In genomic region chr19:29702958-29703320, GRCh38 we compare ENCODE assay signal across 15 cellular contexts. TPM values are rescaled to one million over a fixed set of nuclear protein-coding genes. Genes with fewer than 3 reads are reported as not detected.
DNase-seq lines count a peak whose midpoint lies in the region; ATAC-seq and TF ChIP-seq lines count a peak whose summit lies in the region.
"Had no signal": no experiment of that assay in that cellular context is flagged by ENCODE, and none has a peak within 500 bp of the region (broad histone marks: within the 10 kb centered on the region; RNA-seq: fewer than 3 reads in every experiment).

No MANE protein-coding gene starts in this region.

- peaks cover 37% of the 10 kb centered on the region for H3K4me1 Mint-ChIP-seq in activated T-cell treated with anti-CD3 and anti-CD28 coated beads, Interleukin-2, amount 50 U/mL, for 24 hours (ENCODE audit: low read depth)
- peaks cover 42% of the 10 kb centered on the region for H3K4me1 Mint-ChIP-seq in activated T-cell treated with anti-CD3 and anti-CD28 coated beads, Interleukin-2, amount 50 U/mL, for 72 hours (ENCODE audit: low read depth)

- H3K4me3 ChIP-seq in gastrocnemius medialis (no peak overlapping the region), upper lobe of right lung (no peak overlapping the region), BE2C (ENCODE audit: low read depth, low read length) (no peak overlapping the region)
- H3K4me3 ChIP-seq: BLaER1, HAP-1 had no signal

- H3K9me3 ChIP-seq in gastrocnemius medialis (no peaks in the 10 kb centered on the region), upper lobe of right lung (no peaks in the 10 kb centered on the region), BE2C (no peaks in the 10 kb centered on the region)
- H3K9me3 ChIP-seq: BLaER1, Caco-2, HAP-1 had no signal

- H3K27me3 ChIP-seq in gastrocnemius medialis (no peaks in the 10 kb centered on the region), upper lobe of right lung (no peaks in the 10 kb centered on the region), BE2C (no peaks in the 10 kb centered on the region)
- H3K27me3 ChIP-seq: BLaER1 had no signal

- intact Hi-C loops in left colon (cut with DNase I, micrococcal nuclease) = no loop called here
- intact Hi-C loops in gastrocnemius medialis (cut with DNase I; ENCODE audit: low total_unique reads) = no loop called here
- intact Hi-C loops in upper lobe of right lung (cut with DNase I) = no loop called here

- no peak overlapping the region for H3K4me3 Mint-ChIP-seq in activated T-cell treated with anti-CD3 and anti-CD28 coated beads, Interleukin-2, amount 50 U/mL, for 24 hours
- H3K4me3 Mint-ChIP-seq in activated T-cell treated with anti-CD3 and anti-CD28 coated beads, Interleukin-2, amount 50 U/mL, for 72 hours = no peak overlapping the region
- H3K4me3 Mint-ChIP-seq: CD8-positive, alpha-beta memory T cell had no signal

- TF ChIP-seq CTCF in gastrocnemius medialis (IDR thresholded peaks at IDR 0.05 in 4 of 5, conservative IDR thresholded peaks at IDR 0.05 in 1 of 5) (no peak), upper lobe of right lung (IDR thresholded peaks at IDR 0.05) (no peak), BE2C (IDR thresholded peaks at IDR 0.05; ENCODE audit: low read depth, low read length) (no peak)

- in situ Hi-C loops in gastrocnemius medialis (cut with MboI; ENCODE audit: low sequenced_read_pairs in 4 of 4) = loop anchor here in 1 of 4 donors (25.0 kb wide), 1 partner anchor 491 kb away; the partner anchor contains the start of gene UQCRFS1

- H3K36me3 Mint-ChIP-seq in activated T-cell treated with anti-CD3 and anti-CD28 coated beads, Interleukin-2, amount 50 U/mL, for 24 hours (ENCODE audit: low read depth) = peaks cover 67% of the 10 kb centered on the region
- peaks cover 7 to 11% of the 10 kb centered on the region in 2 donors for H3K36me3 Mint-ChIP-seq in activated T-cell treated with anti-CD3 and anti-CD28 coated beads, Interleukin-2, amount 50 U/mL, for 72 hours (ENCODE audit: insufficient read depth in 2 of 2)

- peaks cover 8 to 15% of the 10 kb centered on the region in 2 donors for H3K4me1 ChIP-seq in gastrocnemius medialis
- no peaks in the 10 kb centered on the region for H3K4me1 ChIP-seq in upper lobe of right lung
- no peaks in the 10 kb centered on the region for H3K4me1 ChIP-seq in BE2C
- H3K4me1 ChIP-seq: BLaER1, Caco-2, HAP-1 had no signal

- H3K27me3 Mint-ChIP-seq in activated T-cell treated with anti-CD3 and anti-CD28 coated beads, Interleukin-2, amount 50 U/mL, for 24 hours = no peaks in the 10 kb centered on the region
- no peaks in the 10 kb centered on the region for H3K27me3 Mint-ChIP-seq in activated T-cell treated with anti-CD3 and anti-CD28 coated beads, Interleukin-2, amount 50 U/mL, for 72 hours (ENCODE audit: low read depth)
- H3K27me3 Mint-ChIP-seq: CD8-positive, alpha-beta memory T cell had no signal

- H3K36me3 ChIP-seq in gastrocnemius medialis (peaks cover 0 to 39% of the 10 kb centered on the region in 2 donors), upper lobe of right lung (peaks cover 26% of the 10 kb centered on the region), BE2C (peaks cover 12% of the 10 kb centered on the region; the same call in 1 of the 2 replicates)

- no peak for TF ChIP-seq POLR2A in gastrocnemius medialis (IDR thresholded peaks at IDR 0.05)
- no peak for TF ChIP-seq POLR2A in erythroblast (IDR thresholded peaks at IDR 0.05; ENCODE audit: low read length)

- ATAC-seq in activated T-cell treated with anti-CD3 and anti-CD28 coated beads, Interleukin-2, amount 50 U/mL, for 72 hours (replicated peaks in 1 of 2) = no peak
- ATAC-seq in left colon (peak; percentile 31), gastrocnemius medialis (no peak), upper lobe of right lung (no peak)

- peak overlapping the region; percentile 29 for H3K27ac Mint-ChIP-seq in activated T-cell treated with anti-CD3 and anti-CD28 coated beads, Interleukin-2, amount 50 U/mL, for 24 hours
- H3K27ac Mint-ChIP-seq in activated T-cell treated with anti-CD3 and anti-CD28 coated beads, Interleukin-2, amount 50 U/mL, for 72 hours = no peak overlapping the region

- peak overlapping the region; percentile 2 to 74 (median 40) for H3K27ac ChIP-seq in gastrocnemius medialis
- H3K27ac ChIP-seq in upper lobe of right lung = no peak overlapping the region
- H3K27ac ChIP-seq: 22Rv1, BLaER1 had no signal

- DNase-seq in activated T-cell treated with anti-CD3 and anti-CD28 coated beads, Interleukin-2, amount 50 U/mL, for 24 hours = no peak
- no peak for DNase-seq in activated T-cell treated with anti-CD3 and anti-CD28 coated beads, Interleukin-2, amount 50 U/mL, for 72 hours
- DNase-seq in left colon = no peak
- no peak for DNase-seq in gastrocnemius medialis
- DNase-seq in upper lobe of right lung = peak; percentile 15
- DNase-seq in BE2C = no peak
- no peak for DNase-seq in erythroblast (lab: John Stamatoyannopoulos, UW)
- DNase-seq: Caco-2; CD8-positive, alpha-beta memory T cell; DMS53; GF-D8 had no signal

- no peaks in the 10 kb centered on the region for H3K9me3 Mint-ChIP-seq in activated T-cell treated with anti-CD3 and anti-CD28 coated beads, Interleukin-2, amount 50 U/mL, for 24 hours
- no peaks in the 10 kb centered on the region for H3K9me3 Mint-ChIP-seq in activated T-cell treated with anti-CD3 and anti-CD28 coated beads, Interleukin-2, amount 50 U/mL, for 72 hours
- H3K9me3 Mint-ChIP-seq: CD8-positive, alpha-beta memory T cell had no signal

RNA-seq across cellular contexts. Expression of gene C19orf12, which starts 12.1 kb away (rescaled TPM):
- 10 to 100 TPM; 32.1 to 35.6 TPM for total RNA-seq in activated T-cell treated with anti-CD3 and anti-CD28 coated beads, Interleukin-2, amount 50 U/mL, for 72 hours
- total RNA-seq in left colon = 10 to 100 TPM; 16.2 to 19.3 TPM
- 100 to 1,000 TPM in 1 of 4 donors, 10 to 100 TPM in 3; 54.4 to 142 (median 69.8) TPM for total RNA-seq in gastrocnemius medialis
- total RNA-seq in upper lobe of right lung = 22.1 TPM
- 32.4 TPM for polyA plus RNA-seq in BE2C (2012; ENCODE audit: insufficient read depth, insufficient read length, low read depth)

RNA-seq across cellular contexts. Expression of gene PLEKHF1, which starts 37.7 kb away (rescaled TPM):
- 10 to 100 TPM; 21.3 to 21.5 TPM for total RNA-seq in activated T-cell treated with anti-CD3 and anti-CD28 coated beads, Interleukin-2, amount 50 U/mL, for 72 hours
- total RNA-seq in left colon (1 to 10 TPM; 2.8 to 3.7 TPM), gastrocnemius medialis (100 to 1,000 TPM in 3 of 4 donors, 10 to 100 TPM in 1; 69.1 to 164 (median 135) TPM), upper lobe of right lung (17.3 TPM)
- polyA plus RNA-seq in BE2C (2012; ENCODE audit: insufficient read depth, insufficient read length, low read depth) = 0.79 TPM
- total RNA-seq: A673 had no signal
